8 cellular contexts compared by ENCODE assay signal in genomic region chr6:19024737-19025136, GRCh38.
DNase-seq lines count a peak whose midpoint lies in the region; TF ChIP-seq lines count a peak whose summit lies in the region.

No MANE protein-coding gene starts in this region.

- no peaks in the 10 kb centered on the region for H3K27me3 Mint-ChIP-seq in activated T-helper 2 cell treated with anti-CD3 and anti-CD28 coated beads, Interferon-gamma antibody, Interleukin-2, Interleukin-4, amounts not matched to agents 10 μg/mL and 5 μg/mL and 100 μg/mL, durations not matched to agents 14 hours and 24 hours and 36 hours (ENCODE audit: low read depth)

- H3K9me2 ChIP-seq in DOHH2 (replicated peaks; ENCODE audit: control insufficient read depth, low read length), result no peaks in the 10 kb centered on the region

- intact Hi-C loops in activated T-helper 2 cell treated with anti-CD3 and anti-CD28 coated beads, Interferon-gamma antibody, Interleukin-2, Interleukin-4, amounts not matched to agents 10 μg/mL and 5 μg/mL and 100 μg/mL, durations not matched to agents 14 hours and 24 hours and 36 hours (cut with micrococcal nuclease), result no loop called here

- H3F3A ChIP-seq in DOHH2 (ENCODE audit: control insufficient read depth, insufficient read depth), result no peaks in the 10 kb centered on the region

- no peak for TF ChIP-seq POLR2A in NB4 (IDR thresholded peaks at IDR 0.05; ENCODE audit: extremely low read depth, insufficient read length)

- no peaks in the 10 kb centered on the region for H3K79me2 ChIP-seq in DOHH2 (ENCODE audit: control insufficient read depth, low read length)

- H3K9me3 ChIP-seq in DOHH2 (ENCODE audit: control insufficient read depth, insufficient read depth, low read length), result no peaks in the 10 kb centered on the region
- H3K9me3 ChIP-seq in WERI-Rb-1 (ENCODE audit: severe bottlenecking), result no peaks in the 10 kb centered on the region

- H3K36me3 Mint-ChIP-seq in activated T-helper 2 cell treated with anti-CD3 and anti-CD28 coated beads, Interferon-gamma antibody, Interleukin-2, Interleukin-4, amounts not matched to agents 10 μg/mL and 5 μg/mL and 100 μg/mL, durations not matched to agents 14 hours and 24 hours and 36 hours (ENCODE audit: low read depth), result no peaks in the 10 kb centered on the region

- H3K27me3 ChIP-seq in DOHH2 (ENCODE audit: control insufficient read depth, low read length), result no peaks in the 10 kb centered on the region
- no peaks in the 10 kb centered on the region for H3K27me3 ChIP-seq in WERI-Rb-1 (ENCODE audit: insufficient read depth, low read depth, severe bottlenecking)

- no peak overlapping the region for H3K4me2 ChIP-seq in DOHH2 (ENCODE audit: low read length)

- no peak overlapping the region for H3K4me3 Mint-ChIP-seq in activated T-helper 2 cell treated with anti-CD3 and anti-CD28 coated beads, Interferon-gamma antibody, Interleukin-2, Interleukin-4, amounts not matched to agents 10 μg/mL and 5 μg/mL and 100 μg/mL, durations not matched to agents 14 hours and 24 hours and 36 hours (ENCODE audit: low read depth)

- H3K27ac Mint-ChIP-seq in activated T-helper 2 cell treated with anti-CD3 and anti-CD28 coated beads, Interferon-gamma antibody, Interleukin-2, Interleukin-4, amounts not matched to agents 10 μg/mL and 5 μg/mL and 100 μg/mL, durations not matched to agents 14 hours and 24 hours and 36 hours, result no peak overlapping the region

- no peaks in the 10 kb centered on the region for H3K4me1 Mint-ChIP-seq in activated T-helper 2 cell treated with anti-CD3 and anti-CD28 coated beads, Interferon-gamma antibody, Interleukin-2, Interleukin-4, amounts not matched to agents 10 μg/mL and 5 μg/mL and 100 μg/mL, durations not matched to agents 14 hours and 24 hours and 36 hours (ENCODE audit: low read depth)

- H3K4me3 ChIP-seq in DOHH2 (ENCODE audit: low read length), result no peak overlapping the region
- no peak overlapping the region for H3K4me3 ChIP-seq in NB4 (ENCODE audit: low read depth, low read length)
- no peak overlapping the region for H3K4me3 ChIP-seq in WERI-Rb-1 (ENCODE audit: low read depth, low read length)

- no peaks in the 10 kb centered on the region for H3K4me1 ChIP-seq in DOHH2 (ENCODE audit: control insufficient read depth, low read length)

- H3K36me3 ChIP-seq in DOHH2 (ENCODE audit: control insufficient read depth, low read length), result no peaks in the 10 kb centered on the region
- H3K36me3 ChIP-seq in WERI-Rb-1, result no peaks in the 10 kb centered on the region

- DNase-seq in NB4 (ENCODE audit: low read depth) (peak; percentile 45), WERI-Rb-1 (peak; percentile 67), kidney glomerular epithelial cell (lab: John Stamatoyannopoulos, UW) (peak; percentile 52), hippocampal formation (lab: John Stamatoyannopoulos, UW) (no peak), CD1c-positive myeloid dendritic cell (ENCODE audit: extremely low spot score) (no peak), mucosa of gallbladder (ENCODE audit: low spot score) (no peak)
- DNase-seq in activated T-helper 2 cell treated with anti-CD3 and anti-CD28 coated beads, Interferon-gamma antibody, Interleukin-2, Interleukin-4, amounts not matched to agents 10 μg/mL and 5 μg/mL and 100 μg/mL, durations not matched to agents 14 hours and 24 hours and 36 hours (ENCODE audit: low spot score), result no peak

- no peak overlapping the region for H3K27ac ChIP-seq in DOHH2 (ENCODE audit: low read depth, low read length)
- H3K27ac ChIP-seq in WERI-Rb-1, result no peak overlapping the region

- no peaks in the 10 kb centered on the region for H3K9me3 Mint-ChIP-seq in activated T-helper 2 cell treated with anti-CD3 and anti-CD28 coated beads, Interferon-gamma antibody, Interleukin-2, Interleukin-4, amounts not matched to agents 10 μg/mL and 5 μg/mL and 100 μg/mL, durations not matched to agents 14 hours and 24 hours and 36 hours

- peak; percentile 55 for TF ChIP-seq CTCF in DOHH2 (IDR thresholded peaks at IDR 0.05; ENCODE audit: low read depth, low read length, poor library complexity, severe bottlenecking)
- TF ChIP-seq CTCF in NB4 (IDR thresholded peaks at IDR 0.05; ENCODE audit: low read depth, low read length), result peak; percentile 65
- peak; percentile 87 for TF ChIP-seq CTCF in WERI-Rb-1 (IDR thresholded peaks at IDR 0.05; ENCODE audit: low read depth, low read length)

- no peaks in the 10 kb centered on the region for H4K20me1 ChIP-seq in DOHH2 (ENCODE audit: control insufficient read depth, insufficient read depth, low read depth, low read length)

Comparison
In these comparisons a context has a peak if more than half of its experiments do, and no peak if none do; other contexts are left out.
1. DNase-seq: peak in NB4 (single experiment), WERI-Rb-1 (single experiment) and kidney glomerular epithelial cell (single experiment); none in activated T-helper 2 cell treated with anti-CD3 and anti-CD28 coated beads, Interferon-gamma antibody, Interleukin-2, Interleukin-4, amounts not matched to agents 10 μg/mL and 5 μg/mL and 100 μg/mL, durations not matched to agents 14 hours and 24 hours and 36 hours (single experiment), hippocampal formation (0 of 2), CD1c-positive myeloid dendritic cell (single experiment) and mucosa of gallbladder (single experiment).
2. Peak in every context shown above with its lines, with median percentiles within 50 percentile points of each other: CTCF ChIP-seq.